Comparison of ENCODE assay signal across 1 cellular context in the genomic region with DNA sequence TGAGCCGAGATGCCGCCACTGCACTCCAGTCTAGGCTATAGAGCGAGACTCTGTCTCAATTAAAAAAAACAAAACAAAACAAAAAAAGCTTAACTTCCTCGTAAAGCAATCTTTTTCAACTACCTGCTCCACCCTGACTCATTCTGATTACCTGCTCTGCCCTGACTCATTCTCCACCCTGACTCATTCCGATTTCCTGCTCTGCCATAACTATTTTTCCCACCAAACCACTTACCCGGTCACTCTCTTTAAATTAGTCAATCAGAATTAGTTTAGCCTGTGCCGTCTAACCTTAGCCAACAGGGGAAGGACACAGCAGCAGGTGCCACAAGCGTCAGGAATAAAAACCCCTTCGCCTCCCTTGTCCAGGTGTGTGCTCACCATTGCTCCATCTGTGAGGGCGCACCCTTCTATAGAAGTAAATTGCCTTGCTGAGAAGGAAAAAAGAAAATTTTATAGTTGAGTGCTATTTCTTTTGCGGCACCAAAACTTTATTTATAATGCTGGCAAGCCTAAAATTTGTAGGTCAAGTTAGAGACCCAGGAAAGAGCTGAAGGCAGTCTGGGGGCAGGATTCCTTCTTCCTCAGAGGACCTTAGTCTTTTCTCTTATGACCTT.
TF ChIP-seq lines count a peak whose summit lies in the region.

No MANE protein-coding gene starts in this region.

TF ChIP-seq in HepG2, 621 proteins besides CTCF, POLR2A, EP300 and RAD21:
- no peak for TF ChIP-seq PTBP1 (IDR thresholded peaks at IDR 0.05; ENCODE audit: low read depth, low read length, poor library complexity, severe bottlenecking)
- 0 out of 2 replicates have a peak, but pooled peaks have one; percentile 21 for TF ChIP-seq FOSL2 (CRISPR knock-in tag; IDR thresholded peaks at IDR 0.05)
- TF ChIP-seq, protein P1, sequence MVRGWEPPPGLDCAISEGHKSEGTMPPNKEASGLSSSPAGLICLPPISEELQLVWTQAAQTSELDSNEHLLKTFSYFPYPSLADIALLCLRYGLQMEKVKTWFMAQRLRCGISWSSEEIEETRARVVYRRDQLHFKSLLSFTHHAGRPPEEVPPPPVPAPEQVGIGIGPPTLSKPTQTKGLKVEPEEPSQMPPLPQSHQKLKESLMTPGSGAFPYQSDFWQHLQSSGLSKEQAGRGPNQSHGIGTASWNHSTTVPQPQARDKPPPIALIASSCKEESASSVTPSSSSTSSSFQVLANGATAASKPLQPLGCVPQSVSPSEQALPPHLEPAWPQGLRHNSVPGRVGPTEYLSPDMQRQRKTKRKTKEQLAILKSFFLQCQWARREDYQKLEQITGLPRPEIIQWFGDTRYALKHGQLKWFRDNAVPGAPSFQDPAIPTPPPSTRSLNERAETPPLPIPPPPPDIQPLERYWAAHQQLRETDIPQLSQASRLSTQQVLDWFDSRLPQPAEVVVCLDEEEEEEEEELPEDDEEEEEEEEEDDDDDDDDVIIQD (CRISPR knock-in tag; IDR thresholded peaks at IDR 0.05; ENCODE audit: low read depth), result peak; percentile 22; the same call in 1 of the 2 replicates
- TF ChIP-seq ZNF549 (CRISPR knock-in tag; IDR thresholded peaks at IDR 0.05), result no peak
- TF ChIP-seq MYC (CRISPR knock-in tag; IDR thresholded peaks at IDR 0.05; ENCODE audit: borderline replicate concordance), result no peak
- no peak for TF ChIP-seq NFYB (CRISPR knock-in tag; IDR thresholded peaks at IDR 0.05)
- TF ChIP-seq ZNF562 (CRISPR knock-in tag; IDR thresholded peaks at IDR 0.05; ENCODE audit: borderline replicate concordance), result peak; percentile 35; the same call in 1 of the 2 replicates
